Comparison of ENCODE assay signal across 8 cellular contexts in the genomic region with DNA sequence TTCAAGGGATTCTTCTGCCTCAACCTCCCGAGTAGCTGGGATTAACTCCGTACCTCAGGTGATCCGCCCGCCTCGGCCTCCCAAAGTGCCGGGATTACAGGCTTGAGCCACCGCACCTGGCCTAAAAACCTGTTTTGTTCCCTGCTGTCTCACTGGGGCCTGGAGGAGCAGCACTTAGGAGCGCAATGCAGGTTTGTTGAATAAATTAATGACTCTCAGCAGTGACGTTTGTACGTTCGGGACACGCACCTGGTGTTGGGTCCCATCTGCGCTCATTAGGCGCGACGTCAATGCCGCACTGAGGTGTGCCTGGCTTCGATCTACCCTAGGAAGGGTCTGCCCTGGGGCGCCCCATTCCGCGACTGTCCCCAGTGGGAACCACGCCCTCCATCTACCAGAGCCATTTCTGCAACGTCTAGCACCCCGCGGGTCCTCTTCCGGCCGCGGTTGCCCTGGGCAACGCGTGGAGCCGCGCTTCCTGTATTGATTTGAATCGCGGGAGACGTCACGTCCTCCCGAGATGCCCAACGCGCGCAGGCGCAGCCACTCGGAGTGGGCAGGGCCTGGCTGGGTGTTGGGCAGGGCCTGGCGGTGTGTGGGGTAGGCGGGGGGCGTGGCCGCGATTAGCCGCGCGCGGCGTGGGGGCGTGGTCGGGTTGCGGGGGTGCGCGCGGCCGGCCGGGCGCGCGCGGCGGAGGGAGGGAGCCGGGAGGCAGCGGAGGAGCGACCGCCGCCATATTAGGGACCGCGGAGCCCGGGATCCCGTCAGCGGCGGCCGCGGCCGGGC. TPM values are rescaled to one million over a fixed set of nuclear protein-coding genes. Genes with fewer than 3 reads are reported as not detected.
DNase-seq lines count a peak whose midpoint lies in the region; ATAC-seq and TF ChIP-seq lines count a peak whose summit lies in the region.

A gene (plus strand): TSS at position 714 of the 786 bp plus-strand sequence. CDS start 16,679 bp downstream, outside the sequence.

- ATAC-seq in HG02870 (IDR thresholded peaks at IDR 0.05; ENCODE audit: unreplicated experiment) = peak; percentile 92

- H3K27ac ChIP-seq in left ventricle myocardium inferior (replicated peaks) (peak within 1 kb of the TSS; percentile 89), prostate gland (peak within 1 kb of the TSS; percentile 74), urinary bladder (ENCODE audit: low read depth) (peak within 1 kb of the TSS; percentile 78)

- peak within 1 kb of the TSS; percentile 99 for H3K4me3 ChIP-seq in left ventricle myocardium inferior
- H3K4me3 ChIP-seq in prostate gland = peak within 1 kb of the TSS; percentile 76 to 98
- peak within 1 kb of the TSS; percentile 96 for H3K4me3 ChIP-seq in urinary bladder (ENCODE audit: low read depth, low read length)

- H3K36me3 ChIP-seq in left ventricle myocardium inferior = peaks cover 7% of the 10 kb centered on the region
- no peaks in the 10 kb centered on the region for H3K36me3 ChIP-seq in prostate gland
- no peaks in the 10 kb centered on the region for H3K36me3 ChIP-seq in urinary bladder (ENCODE audit: insufficient read depth)

- TF ChIP-seq CTCF in GM13976 (IDR thresholded peaks at IDR 0.05; ENCODE audit: borderline replicate concordance, control extremely low read depth, extremely low read depth, insufficient read depth, missing control alignments) (no peak), left ventricle myocardium inferior (IDR thresholded peaks at IDR 0.05; ENCODE audit: borderline replicate concordance) (no peak), prostate gland (IDR thresholded peaks at IDR 0.05) (peak in 2 of 4 experiments; percentile 6 to 12)

- intact Hi-C loops in T-helper 1 cell treated with Interleukin-12 subunit alpha and Interleukin-12 subunit beta and Interleukin-4 antibody, amounts not matched to agents 30 ng/mL and 1 ng/mL, for 36 hours (cut with micrococcal nuclease) = loop anchor here (1.0 to 10.0 kb wide), 14 partner anchors 26 to 1289 kb away; a partner anchor contains a TSS
- intact Hi-C loops in left ventricle myocardium inferior (cut with micrococcal nuclease) (no loop called here), prostate gland (cut with DNase I) (loop anchor here (10.0 kb wide), 1 partner anchor 69 kb away; a partner anchor contains a TSS)

- DNase-seq in GM13976 (ENCODE audit: low spot score) (peak; percentile 100), NCI-H146 treated with DMSO at 0.1 percent for 48 hours (lab: John Stamatoyannopoulos, UW; ENCODE audit: unreplicated experiment) (peak; percentile 88), amniotic stem cell (lab: John Stamatoyannopoulos, UW) (peak; percentile 93), left ventricle myocardium inferior (peak; percentile 99), prostate gland (ENCODE audit: low spot score) (peak; percentile 98)

- WGBS in prostate gland = under 1% methylated on average over 73 of the region's 79 CpGs
- under 1% methylated on average over 79 of the region's 79 CpGs for WGBS in urinary bladder

- H3K27me3 ChIP-seq in left ventricle myocardium inferior (ENCODE audit: low read depth) = no peaks in the 10 kb centered on the region
- no peaks in the 10 kb centered on the region for H3K27me3 ChIP-seq in prostate gland (replicated peaks; ENCODE audit: insufficient read depth)

- peak; percentile 72 for TF ChIP-seq POLR2A in prostate gland (IDR thresholded peaks at IDR 0.05)

- H3K4me1 ChIP-seq in left ventricle myocardium inferior = peaks cover 42% of the 10 kb centered on the region
- no peaks in the 10 kb centered on the region for H3K4me1 ChIP-seq in prostate gland (replicated peaks)
- no peaks in the 10 kb centered on the region for H3K4me1 ChIP-seq in urinary bladder (ENCODE audit: insufficient read depth)

- H3K9me3 ChIP-seq in left ventricle myocardium inferior (replicated peaks) (no peaks in the 10 kb centered on the region), prostate gland (no peaks in the 10 kb centered on the region)

- in situ Hi-C loops in GM13976 (cut with MboI; ENCODE audit: low sequenced_read_pairs, unreplicated experiment) = no loop called here

RNA-seq across cellular contexts. Expression of the gene that starts here (rescaled TPM):
- total RNA-seq in T-helper 1 cell treated with Interleukin-12 subunit alpha and Interleukin-12 subunit beta and Interleukin-4 antibody, amounts not matched to agents 30 ng/mL and 1 ng/mL, for 36 hours = 63.0 and 63.1 TPM in 2 replicates
- total RNA-seq in left ventricle myocardium inferior (20.7 TPM), prostate gland (10 to 100 TPM; 32.2 to 64.9 TPM), urinary bladder (30.5 TPM)
- 30.5 TPM for polyA plus RNA-seq in urinary bladder

Comparison
In these comparisons a context has a peak if more than half of its experiments do, and no peak if none do; other contexts are left out.
1. Peak in every context shown above with its lines: DNase-seq, ATAC-seq, H3K4me3 ChIP-seq and H3K27ac ChIP-seq.